In the genomic region with DNA sequence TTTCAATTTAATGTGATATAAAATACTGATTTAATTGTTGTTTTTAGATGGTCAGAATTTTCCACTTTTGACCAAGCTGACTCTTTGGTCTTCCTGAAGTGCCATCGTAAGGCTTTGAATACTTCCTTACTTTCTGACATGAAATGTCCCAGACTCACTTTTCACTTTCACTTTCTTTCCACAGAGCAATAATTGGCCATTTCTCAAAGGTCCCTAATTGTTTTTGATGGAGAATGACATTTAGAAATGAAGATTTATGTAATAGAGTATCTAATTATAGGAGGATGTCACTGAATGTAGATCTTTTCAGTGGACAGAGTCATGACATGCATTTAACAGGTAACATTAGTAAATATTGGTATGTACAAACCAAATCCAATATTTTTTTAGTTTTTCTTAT, we compare ENCODE assay signal across 20 cellular contexts.
"Had no signal": no experiment of that assay in that cellular context is flagged by ENCODE, and none has a peak within 500 bp of the region (broad histone marks: within the 10 kb centered on the region; RNA-seq: fewer than 3 reads in every experiment).

No MANE protein-coding gene starts in this region.

- H3K4me3 ChIP-seq: dorsolateral prefrontal cortex, gastrocnemius medialis, lower lobe of right lung, ovary, psoas muscle, sigmoid colon, stomach, tibial artery had no signal

- H3K4me1 ChIP-seq: gastrocnemius medialis, lower lobe of right lung, psoas muscle, sigmoid colon, stomach, tibial artery had no signal

- H3K36me3 ChIP-seq: gastrocnemius medialis, lower lobe of right lung, ovary, sigmoid colon, stomach, tibial artery had no signal

- H3K9me3 ChIP-seq: gastrocnemius medialis, lower lobe of right lung, ovary, psoas muscle, sigmoid colon, stomach, tibial artery had no signal

- DNase-seq: dorsolateral prefrontal cortex; effector CD4-positive, alpha-beta T cell; foreskin fibroblast; gastrocnemius medialis; head of caudate nucleus; left ventricle myocardium superior; lower lobe of right lung; natural killer cell; occipital lobe; ovary; posterior cingulate gyrus; psoas muscle; right cardiac atrium; sigmoid colon; stimulated activated CD4-positive, alpha-beta T cell treated with anti-CD3 and anti-CD28 coated beads, Interleukin-2, amount 100 ng/mL, for 24 hours; stimulated activated CD4-positive, alpha-beta T cell treated with anti-CD3 and anti-CD28 coated beads, Interleukin-4, amount 100 ng/mL, for 24 hours; stimulated activated naive CD4-positive, alpha-beta T cell treated with Interleukin-2 at 50 U/mL for 16 hours; stomach; tibial artery had no signal

- H3K27me3 ChIP-seq: gastrocnemius medialis, ovary, sigmoid colon, stomach, tibial artery had no signal

- ATAC-seq: gastrocnemius medialis; left ventricle myocardium superior; lower lobe of right lung; natural killer cell; psoas muscle; right cardiac atrium; stimulated activated effector memory CD8-positive, alpha-beta T cell treated with anti-CD3 and anti-CD28 coated beads, Interleukin-12 subunit alpha, Interleukin-12 subunit beta, amount 100 ng/mL, for 72 hours had no signal

- H3K27ac ChIP-seq: dorsolateral prefrontal cortex, gastrocnemius medialis, lower lobe of right lung, ovary, psoas muscle, sigmoid colon, stomach, tibial artery had no signal
